Comparison of ENCODE assay signal across 15 cellular contexts in the genomic region with DNA sequence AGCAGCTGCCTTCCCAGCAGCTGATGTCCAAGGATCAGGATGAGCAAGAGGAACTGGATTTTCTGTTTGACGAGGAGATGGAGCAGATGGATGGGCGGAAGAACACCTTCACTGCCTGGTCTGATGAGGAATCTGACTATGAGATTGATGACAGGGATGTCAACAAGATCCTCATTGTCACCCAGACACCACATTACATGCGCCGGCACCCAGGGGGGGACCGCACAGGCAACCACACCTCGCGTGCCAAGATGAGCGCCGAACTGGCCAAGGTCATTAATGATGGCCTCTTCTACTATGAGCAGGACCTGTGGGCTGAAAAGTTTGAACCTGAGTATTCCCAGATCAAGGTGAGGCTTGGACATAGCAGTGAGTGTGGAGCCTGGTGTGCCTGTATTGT. TPM values are rescaled to one million over a fixed set of nuclear protein-coding genes. Genes with fewer than 3 reads are reported as not detected.
"Had no signal": no experiment of that assay in that cellular context is flagged by ENCODE, and none has a peak within 500 bp of the region (broad histone marks: within the 10 kb centered on the region; RNA-seq: fewer than 3 reads in every experiment).

No MANE protein-coding gene starts in this region.

- H3K4me3 ChIP-seq: dorsolateral prefrontal cortex, upper lobe of left lung had no signal

- DNase-seq: activated CD4-positive, alpha-beta memory T cell treated with anti-CD3 and anti-CD28 coated beads, Interleukin-2, amount 10 ng/mL, durations not matched to agents 7 days and 5 days; activated CD4-positive, CD25-positive, alpha-beta regulatory T cell treated with anti-CD3 and anti-CD28 coated beads, Interleukin-2, amount 50 U/mL, for 72 hours; activated gamma-delta T cell; amygdala; hypothalamus; naive thymus-derived CD8-positive, alpha-beta T cell; nucleus accumbens; stimulated activated CD4-positive, alpha-beta T cell treated with anti-CD3 and anti-CD28 coated beads, Interleukin-2, amount 100 ng/mL, for 24 hours; stimulated activated naive CD4-positive, alpha-beta T cell; T-helper 9 cell had no signal

- H3K4me1 ChIP-seq: upper lobe of left lung had no signal

- H3K27me3 ChIP-seq: dorsolateral prefrontal cortex, upper lobe of left lung had no signal

- ATAC-seq: naive thymus-derived CD8-positive, alpha-beta T cell; sciatic nerve had no signal

- FAIRE-seq: endometrium had no signal

- H3K4me1 Mint-ChIP-seq: brain had no signal

- H3K9me3 Mint-ChIP-seq: activated CD4-positive, alpha-beta memory T cell treated with anti-CD3 and anti-CD28 coated beads, Interleukin-2, amount 10 ng/mL, durations not matched to agents 7 days and 5 days; brain; naive thymus-derived CD8-positive, alpha-beta T cell had no signal

- H3K27me3 Mint-ChIP-seq: activated CD4-positive, alpha-beta memory T cell treated with anti-CD3 and anti-CD28 coated beads, Interleukin-2, amount 10 ng/mL, durations not matched to agents 7 days and 5 days; brain; naive thymus-derived CD8-positive, alpha-beta T cell had no signal

- H3K4me3 Mint-ChIP-seq: activated CD4-positive, alpha-beta memory T cell treated with anti-CD3 and anti-CD28 coated beads, Interleukin-2, amount 10 ng/mL, durations not matched to agents 7 days and 5 days; brain; naive thymus-derived CD8-positive, alpha-beta T cell had no signal

- H3K27ac ChIP-seq: upper lobe of left lung had no signal

- H3K9me3 ChIP-seq: upper lobe of left lung had no signal

RNA-seq across cellular contexts. Expression of a gene that starts 48.4 kb away (rescaled TPM):
- total RNA-seq: activated CD4-positive, alpha-beta memory T cell treated with anti-CD3 and anti-CD28 coated beads, Interleukin-2, amount 10 ng/mL, durations not matched to agents 7 days and 5 days had no signal
